Comparison of ENCODE assay signal across 8 cellular contexts in genomic region chr6:144036064-144036873, GRCh38. TPM values are rescaled to one million over a fixed set of nuclear protein-coding genes. Genes with fewer than 3 reads are reported as not detected.
DNase-seq lines count a peak whose midpoint lies in the region; ATAC-seq and TF ChIP-seq lines count a peak whose summit lies in the region.

No MANE protein-coding gene starts in this region.

- H3K4me1 Mint-ChIP-seq in activated CD4-positive, alpha-beta T cell treated with anti-CD3 and anti-CD28 coated beads, Interleukin-2, amount 10 ng/mL, durations not matched to agents 24 days and 14 days: peaks cover 11% of the 10 kb centered on the region
- H3K4me1 Mint-ChIP-seq in osteocyte (ENCODE audit: unreplicated experiment): peaks cover 12% of the 10 kb centered on the region

- no peak overlapping the region for H3K27ac ChIP-seq in SJSA1

- H3K9me3 Mint-ChIP-seq in activated CD4-positive, alpha-beta T cell treated with anti-CD3 and anti-CD28 coated beads, Interleukin-2, amount 10 ng/mL, durations not matched to agents 24 days and 14 days: peaks cover 9% of the 10 kb centered on the region
- H3K9me3 Mint-ChIP-seq in osteocyte (ENCODE audit: unreplicated experiment): peaks cover 8% of the 10 kb centered on the region

- ATAC-seq in HG02642 (IDR thresholded peaks at IDR 0.05; ENCODE audit: poor library complexity, unreplicated experiment): peak; percentile 73

- DNase-seq in activated CD4-positive, alpha-beta T cell treated with anti-CD3 and anti-CD28 coated beads, Interleukin-2, amount 10 ng/mL, durations not matched to agents 24 days and 14 days: peak; percentile 76
- no peak for DNase-seq in activated CD4-positive, alpha-beta T cell treated with anti-CD3 and anti-CD28 coated beads, Interleukin-2, amount 50 U/mL, for 48 hours
- DNase-seq in SJSA1 (ENCODE audit: low read depth in 1 of 2, low spot score in 2 of 2) (peak in 1 of 2 experiments; percentile 41), fibroblast of peridontal ligament (ENCODE audit: extremely low read depth) (peak; percentile 77), osteocyte (ENCODE audit: extremely low spot score, unreplicated experiment) (no peak), DMS79 (lab: John Stamatoyannopoulos, UW) (no peak), mesenteric fat pad (ENCODE audit: low spot score) (no peak)

- peak overlapping the region; percentile 9 for H3K27ac Mint-ChIP-seq in activated CD4-positive, alpha-beta T cell treated with anti-CD3 and anti-CD28 coated beads, Interleukin-2, amount 10 ng/mL, durations not matched to agents 24 days and 14 days
- H3K27ac Mint-ChIP-seq in osteocyte (ENCODE audit: unreplicated experiment): peak overlapping the region; percentile 2

- no peaks in the 10 kb centered on the region for H3K36me3 ChIP-seq in SJSA1

- no peak for TF ChIP-seq CTCF in osteocyte (IDR thresholded peaks at IDR 0.05)

- no peaks in the 10 kb centered on the region for H3K27me3 Mint-ChIP-seq in activated CD4-positive, alpha-beta T cell treated with anti-CD3 and anti-CD28 coated beads, Interleukin-2, amount 10 ng/mL, durations not matched to agents 24 days and 14 days
- peaks cover 12% of the 10 kb centered on the region for H3K27me3 Mint-ChIP-seq in osteocyte (ENCODE audit: unreplicated experiment)

- H3K4me1 ChIP-seq in SJSA1 (replicated peaks): peaks cover 11% of the 10 kb centered on the region

- no peaks in the 10 kb centered on the region; the same call in 1 of the 2 replicates for H3K27me3 ChIP-seq in SJSA1 (replicated peaks)

- intact Hi-C loops in activated CD4-positive, alpha-beta T cell treated with anti-CD3 and anti-CD28 coated beads, Interleukin-2, amount 10 ng/mL, durations not matched to agents 24 days and 14 days (cut with micrococcal nuclease): loop anchor here (1.0 to 2.0 kb wide), 2 partner anchors 19 to 96 kb away; no protein-coding TSS in a partner anchor

- peak overlapping the region; percentile 4; the same call in 1 of the 2 replicates for H3K4me3 ChIP-seq in SJSA1

- H3K4me3 Mint-ChIP-seq in activated CD4-positive, alpha-beta T cell treated with anti-CD3 and anti-CD28 coated beads, Interleukin-2, amount 10 ng/mL, durations not matched to agents 24 days and 14 days: peak overlapping the region; percentile 35
- peak overlapping the region; percentile 58 for H3K4me3 Mint-ChIP-seq in osteocyte (ENCODE audit: unreplicated experiment)

- H3K36me3 Mint-ChIP-seq in activated CD4-positive, alpha-beta T cell treated with anti-CD3 and anti-CD28 coated beads, Interleukin-2, amount 10 ng/mL, durations not matched to agents 24 days and 14 days (ENCODE audit: low read depth): peaks cover 3% of the 10 kb centered on the region
- H3K36me3 Mint-ChIP-seq in osteocyte (ENCODE audit: unreplicated experiment): no peaks in the 10 kb centered on the region

- 0 out of 2 replicates have a peak, but pooled peaks cover 2% of the 10 kb centered on the region for H3K9me3 ChIP-seq in SJSA1 (replicated peaks)

RNA-seq across cellular contexts. Expression of gene PLAGL1, which starts 28.2 kb away (rescaled TPM):
- total RNA-seq in activated CD4-positive, alpha-beta T cell treated with anti-CD3 and anti-CD28 coated beads, Interleukin-2, amount 10 ng/mL, durations not matched to agents 24 days and 14 days: 14.6 and 19.8 TPM in 2 replicates
- 3.4 and 7.2 TPM in 2 replicates for total RNA-seq in SJSA1 (2014; rRNA removed; shearing (Covaris generic))
- total RNA-seq in osteocyte: 90.3 and 103 TPM in 2 replicates
- 40.9 TPM for total RNA-seq in mesenteric fat pad

RNA-seq across cellular contexts. Expression of gene SF3B5, which starts 59.1 kb away (rescaled TPM):
- total RNA-seq in activated CD4-positive, alpha-beta T cell treated with anti-CD3 and anti-CD28 coated beads, Interleukin-2, amount 10 ng/mL, durations not matched to agents 24 days and 14 days: 214 and 217 TPM in 2 replicates
- total RNA-seq in SJSA1 (2014; rRNA removed; shearing (Covaris generic)): 150 and 199 TPM in 2 replicates
- 132 and 134 TPM in 2 replicates for total RNA-seq in osteocyte
- 106 TPM for total RNA-seq in mesenteric fat pad

Comparison
In these comparisons a context has a peak if more than half of its experiments do, and no peak if none do; other contexts are left out.
1. DNase-seq: peak in activated CD4-positive, alpha-beta T cell treated with anti-CD3 and anti-CD28 coated beads, Interleukin-2, amount 10 ng/mL, durations not matched to agents 24 days and 14 days (single experiment) and fibroblast of peridontal ligament (single experiment); none in activated CD4-positive, alpha-beta T cell treated with anti-CD3 and anti-CD28 coated beads, Interleukin-2, amount 50 U/mL, for 48 hours (0 of 2), osteocyte (single experiment), DMS79 (single experiment) and mesenteric fat pad (single experiment).